ENCODE assay signal across 10 cellular contexts in genomic region chr19:18108897-18109296, GRCh38. TPM values are rescaled to one million over a fixed set of nuclear protein-coding genes. Genes with fewer than 3 reads are reported as not detected.
DNase-seq lines count a peak whose midpoint lies in the region; ATAC-seq and TF ChIP-seq lines count a peak whose summit lies in the region.
"Had no signal": no experiment of that assay in that cellular context is flagged by ENCODE, and none has a peak within 500 bp of the region (broad histone marks: within the 10 kb centered on the region; RNA-seq: fewer than 3 reads in every experiment).

No MANE protein-coding gene starts in this region.

- H3K9me3 ChIP-seq in liver (ENCODE audit: control insufficient read depth in 4 of 4, low read length in 3 of 4) (no peaks in the 10 kb centered on the region), tibial artery (no peaks in the 10 kb centered on the region)

- no peak for TF ChIP-seq CTCF in liver (IDR thresholded peaks at IDR 0.05; ENCODE audit: low read depth, low read length, missing input control)
- TF ChIP-seq CTCF in tibial artery (IDR thresholded peaks at IDR 0.05), result no peak

- H3K4me3 Mint-ChIP-seq in activated T-cell treated with anti-CD3 and anti-CD28 coated beads, Interleukin-2, amount 50 U/mL, for 24 hours, result peak overlapping the region; percentile 66
- peak overlapping the region; percentile 67 for H3K4me3 Mint-ChIP-seq in activated naive CD8-positive, alpha-beta T cell treated with anti-CD3 and anti-CD28 coated beads for 36 hours

- H3K36me3 Mint-ChIP-seq in activated T-cell treated with anti-CD3 and anti-CD28 coated beads, Interleukin-2, amount 50 U/mL, for 24 hours (ENCODE audit: low read depth), result peaks cover 2% of the 10 kb centered on the region
- peaks cover 1% of the 10 kb centered on the region for H3K36me3 Mint-ChIP-seq in activated naive CD8-positive, alpha-beta T cell treated with anti-CD3 and anti-CD28 coated beads for 36 hours

- peak overlapping the region; percentile 42 to 92 for H3K27ac ChIP-seq in liver (ENCODE audit: low read depth in 1 of 2, low read length in 2 of 2)
- H3K27ac ChIP-seq in tibial artery, result peak overlapping the region; percentile 62 to 79

- no peak for DNase-seq in activated T-cell treated with anti-CD3 and anti-CD28 coated beads, Interleukin-2, amount 50 U/mL, for 24 hours
- DNase-seq in activated T-cell treated with anti-CD3 and anti-CD28 coated beads, Interleukin-2, amount 50 U/mL, for 48 hours, result no peak
- no peak for DNase-seq in activated naive CD8-positive, alpha-beta T cell treated with anti-CD3 and anti-CD28 coated beads for 36 hours
- DNase-seq in tibial artery (no peak), cardiac septum (ENCODE audit: low spot score) (no peak), DMS 273 (lab: John Stamatoyannopoulos, UW; ENCODE audit: unreplicated experiment) (no peak)
- DNase-seq: ACHN had no signal

- H3K27me3 ChIP-seq in liver (ENCODE audit: control insufficient read depth in 4 of 4, insufficient read depth in 4 of 4, low read length in 3 of 4) (no peaks in the 10 kb centered on the region), tibial artery (no peaks in the 10 kb centered on the region)

- H3K4me3 ChIP-seq in liver (ENCODE audit: low read depth in 1 of 3, low read length in 3 of 3), result no peak overlapping the region
- no peak overlapping the region for H3K4me3 ChIP-seq in tibial artery

- WGBS in liver, result 25% methylated on average over 2 of the region's 2 CpGs

- H3K9me3 Mint-ChIP-seq in activated T-cell treated with anti-CD3 and anti-CD28 coated beads, Interleukin-2, amount 50 U/mL, for 24 hours, result no peaks in the 10 kb centered on the region
- H3K9me3 Mint-ChIP-seq in activated naive CD8-positive, alpha-beta T cell treated with anti-CD3 and anti-CD28 coated beads for 36 hours, result no peaks in the 10 kb centered on the region

- peaks cover 26% of the 10 kb centered on the region for H3K4me1 Mint-ChIP-seq in activated T-cell treated with anti-CD3 and anti-CD28 coated beads, Interleukin-2, amount 50 U/mL, for 24 hours (ENCODE audit: low read depth)
- peaks cover 17% of the 10 kb centered on the region for H3K4me1 Mint-ChIP-seq in activated naive CD8-positive, alpha-beta T cell treated with anti-CD3 and anti-CD28 coated beads for 36 hours

- peaks cover 12 to 43% (median 36%) of the 10 kb centered on the region in 4 donors for H3K4me1 ChIP-seq in liver (ENCODE audit: control insufficient read depth in 4 of 4, insufficient read depth in 4 of 4, low read length in 3 of 4)
- peaks cover 0 to 31% (median 23%) of the 10 kb centered on the region in 4 donors for H3K4me1 ChIP-seq in tibial artery

- H3K36me3 ChIP-seq in liver (ENCODE audit: control insufficient read depth in 4 of 4, insufficient read depth in 3 of 4, low read depth in 1 of 4, low read length in 3 of 4), result peaks cover 0 to 3% (median under 1%) of the 10 kb centered on the region in 4 donors
- no peaks in the 10 kb centered on the region for H3K36me3 ChIP-seq in tibial artery

- H3K9ac ChIP-seq in liver (ENCODE audit: low read depth in 1 of 2, low read length in 2 of 2), result no peak overlapping the region

- TF ChIP-seq RAD21 in liver (IDR thresholded peaks at IDR 0.05), result no peak

- no peak for ATAC-seq in HG03520 (IDR thresholded peaks at IDR 0.05; ENCODE audit: unreplicated experiment)

- intact Hi-C loops in tibial artery (cut with DNase I; ENCODE audit: low total_unique reads), result no loop called here
- intact Hi-C loops in cardiac septum (cut with DNase I), result no loop called here

- H3K27ac Mint-ChIP-seq in activated T-cell treated with anti-CD3 and anti-CD28 coated beads, Interleukin-2, amount 50 U/mL, for 24 hours, result peak overlapping the region; percentile 15
- H3K27ac Mint-ChIP-seq in activated naive CD8-positive, alpha-beta T cell treated with anti-CD3 and anti-CD28 coated beads for 36 hours, result peak overlapping the region; percentile 5

- no peaks in the 10 kb centered on the region for H3K27me3 Mint-ChIP-seq in activated T-cell treated with anti-CD3 and anti-CD28 coated beads, Interleukin-2, amount 50 U/mL, for 24 hours
- no peaks in the 10 kb centered on the region for H3K27me3 Mint-ChIP-seq in activated naive CD8-positive, alpha-beta T cell treated with anti-CD3 and anti-CD28 coated beads for 36 hours

TF ChIP-seq in liver, 16 proteins besides CTCF, POLR2A, EP300 and RAD21:
- TF ChIP-seq ATF3 (IDR thresholded peaks at IDR 0.05) (no peak), SP1 (IDR thresholded peaks at IDR 0.05) (no peak), REST (IDR thresholded peaks at IDR 0.05) (no peak), FOXA2 (IDR thresholded peaks at IDR 0.05) (no peak), JUND (IDR thresholded peaks at IDR 0.05) (no peak), FOXA1 (IDR thresholded peaks at IDR 0.05) (no peak), HNF4A (conservative IDR thresholded peaks at IDR 0.05) (no peak), MAX (IDR thresholded peaks at IDR 0.05) (no peak), NR2F2 (IDR thresholded peaks at IDR 0.05) (no peak), TAF1 (conservative IDR thresholded peaks at IDR 0.05) (no peak), YY1 (IDR thresholded peaks at IDR 0.05) (no peak), HNF4G (IDR thresholded peaks at IDR 0.05) (no peak), RXRA (IDR thresholded peaks at IDR 0.05) (no peak), GABPA (IDR thresholded peaks at IDR 0.05 in 1 of 2, conservative IDR thresholded peaks at IDR 0.05 in 1 of 2) (no peak), EGR1 (IDR thresholded peaks at IDR 0.05; ENCODE audit: low read depth in 2 of 2) (no peak)

RNA-seq across cellular contexts. Expression of gene MAST3, which starts 11.3 kb away (rescaled TPM):
- total RNA-seq in activated naive CD8-positive, alpha-beta T cell treated with anti-CD3 and anti-CD28 coated beads for 36 hours, result 10 to 100 TPM; 11.8 to 14.4 TPM
- 10 to 100 TPM in 1 of 2 donors, 1 to 10 TPM in 1; 8.6 to 10.6 TPM for total RNA-seq in liver
- 1 to 10 TPM; 4.3 to 4.7 TPM for polyA plus RNA-seq in liver
- 5.2 TPM for total RNA-seq in cardiac septum

RNA-seq across cellular contexts. Expression of gene IL12RB1, which starts 22.2 kb away (rescaled TPM):
- 10 to 100 TPM; 26.5 to 26.9 TPM for total RNA-seq in activated naive CD8-positive, alpha-beta T cell treated with anti-CD3 and anti-CD28 coated beads for 36 hours
- total RNA-seq in liver, result 1 to 10 TPM; 1.3 to 2.4 TPM
- under 1 TPM; 0.43 to 0.90 TPM for polyA plus RNA-seq in liver
- total RNA-seq in cardiac septum, result 0.35 TPM
- total RNA-seq: myocyte had no signal

RNA-seq across cellular contexts. Expression of gene PIK3R2, which starts 44.1 kb away (rescaled TPM):
- total RNA-seq in activated naive CD8-positive, alpha-beta T cell treated with anti-CD3 and anti-CD28 coated beads for 36 hours, result 10 to 100 TPM; 18.5 to 21.1 TPM
- total RNA-seq in liver (10 to 100 TPM in 1 of 2 donors, 1 to 10 TPM in 1; 9.1 to 37.8 TPM), cardiac septum (28.3 TPM)
- 1 to 10 TPM; 1.5 to 6.2 TPM for polyA plus RNA-seq in liver

Comparison
In these comparisons a context has a peak if more than half of its experiments do, and no peak if none do; other contexts are left out.
1. RNA of gene IL12RB1, which starts 22.2 kb away (total RNA-seq): 26.5 to 26.9 TPM in activated naive CD8-positive, alpha-beta T cell treated with anti-CD3 and anti-CD28 coated beads for 36 hours; 1.3 to 2.4 TPM in liver and 0.35 TPM in cardiac septum (single experiment); every median in the first group is over 4 times any median in the second.